In the genomic region with DNA sequence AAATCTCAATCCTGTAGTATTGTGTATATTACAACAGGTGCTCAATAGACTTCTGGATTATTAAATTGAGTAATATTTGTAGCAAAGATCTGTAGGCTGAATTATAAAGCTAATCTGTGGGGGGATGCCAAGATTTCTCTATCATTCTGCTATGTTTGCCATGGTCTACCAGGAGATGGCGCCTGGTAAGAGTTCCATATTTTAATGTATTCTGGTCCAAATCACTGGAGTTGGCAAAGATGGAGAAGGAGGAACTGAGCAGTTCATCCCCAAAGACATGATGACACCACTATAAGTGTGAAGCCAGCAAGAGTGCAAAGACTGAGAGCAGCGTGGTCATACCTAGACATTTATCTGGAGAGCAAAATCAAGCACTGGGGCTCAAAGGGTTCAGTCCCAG, we compare ENCODE assay signal across 12 cellular contexts.
DNase-seq lines count a peak whose midpoint lies in the region; ATAC-seq and TF ChIP-seq lines count a peak whose summit lies in the region.
"Had no signal": no experiment of that assay in that cellular context is flagged by ENCODE, and none has a peak within 500 bp of the region (broad histone marks: within the 10 kb centered on the region; RNA-seq: fewer than 3 reads in every experiment).

No MANE protein-coding gene starts in this region.

- H3K27ac ChIP-seq in WERI-Rb-1 (no peak overlapping the region), caudate nucleus (ENCODE audit: low read depth, low read length) (no peak overlapping the region)
- H3K27ac ChIP-seq: BLaER1 had no signal

- no peaks in the 10 kb centered on the region for H3K27me3 ChIP-seq in WERI-Rb-1 (ENCODE audit: insufficient read depth, low read depth, severe bottlenecking)
- H3K27me3 ChIP-seq: BLaER1 had no signal

- H3K4me3 ChIP-seq in WERI-Rb-1 (ENCODE audit: low read depth, low read length) (no peak overlapping the region), mucosa of descending colon (no peak overlapping the region)
- H3K4me3 ChIP-seq: BLaER1, skin epidermis had no signal

- ATAC-seq in mucosa of descending colon = peak; percentile 33
- ATAC-seq in HG02759 (IDR thresholded peaks at IDR 0.05; ENCODE audit: unreplicated experiment) = no peak

- DNase-seq in SIG-M5 treated with dmso at 0.1 percent for 504 hours (lab: John Stamatoyannopoulos, UW; ENCODE audit: unreplicated experiment) (peak; percentile 77), SIG-M5 (lab: John Stamatoyannopoulos, UW) (no peak), LHCN-M2 (ENCODE audit: low read depth) (peak; percentile 32), WERI-Rb-1 (no peak), mucosa of descending colon (peak in 1 of 3 donors; percentile 14), NCI-H446 treated with DMSO at 0.1 percent for 48 hours (lab: John Stamatoyannopoulos, UW) (no peak), caudate nucleus (lab: John Stamatoyannopoulos, UW) (no peak)
- DNase-seq: effector memory CD4-positive, alpha-beta T cell; NCI-H1092 treated with DMSO at 0.1 percent for 48 hours had no signal

- H3K9me3 ChIP-seq in WERI-Rb-1 (ENCODE audit: severe bottlenecking) (no peaks in the 10 kb centered on the region), mucosa of descending colon (no peaks in the 10 kb centered on the region)
- H3K9me3 ChIP-seq: BLaER1 had no signal

- H3K4me1 ChIP-seq in mucosa of descending colon (ENCODE audit: low read depth) = no peaks in the 10 kb centered on the region

- intact Hi-C loops in mucosa of descending colon (cut with DNase I, micrococcal nuclease) = no loop called here

- H3K36me3 ChIP-seq in WERI-Rb-1 = no peaks in the 10 kb centered on the region
- no peaks in the 10 kb centered on the region for H3K36me3 ChIP-seq in mucosa of descending colon (ENCODE audit: low read depth)
- H3K36me3 ChIP-seq: BLaER1 had no signal

- TF ChIP-seq CTCF in WERI-Rb-1 (IDR thresholded peaks at IDR 0.05; ENCODE audit: low read depth, low read length) = peak; percentile 24; the same call in 1 of the 2 replicates
- no peak for TF ChIP-seq CTCF in mucosa of descending colon (IDR thresholded peaks at IDR 0.05)

Comparison
In these comparisons a context has a peak if more than half of its experiments do, and no peak if none do; other contexts are left out.
1. DNase-seq: peak in SIG-M5 treated with dmso at 0.1 percent for 504 hours (single experiment) and LHCN-M2 (single experiment); none in SIG-M5 (single experiment), WERI-Rb-1 (single experiment), NCI-H446 treated with DMSO at 0.1 percent for 48 hours (single experiment) and caudate nucleus (0 of 61).